8 cellular contexts compared by ENCODE assay signal in the genomic region with DNA sequence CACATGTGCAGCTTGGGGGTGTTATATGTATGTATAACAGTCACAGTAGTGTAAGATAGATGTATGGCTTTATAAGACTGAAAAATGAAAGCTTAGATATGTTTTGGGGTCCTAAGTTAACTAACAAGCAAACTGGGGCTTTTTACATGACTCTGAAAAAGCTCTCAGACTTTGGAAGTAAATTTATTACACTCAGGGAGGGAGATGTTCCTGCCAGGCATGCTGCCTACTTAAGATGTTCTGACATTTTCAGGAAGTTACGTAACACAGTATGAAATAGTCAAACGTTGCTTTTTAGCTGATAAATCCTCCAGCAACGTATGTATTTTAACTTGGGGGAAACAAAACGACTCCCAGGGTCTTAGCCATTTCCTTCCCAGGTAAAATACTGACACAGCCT. TPM values are rescaled to one million over a fixed set of nuclear protein-coding genes. Genes with fewer than 3 reads are reported as not detected.
DNase-seq lines count a peak whose midpoint lies in the region; FAIRE-seq and TF ChIP-seq lines count a peak whose summit lies in the region.

No MANE protein-coding gene starts in this region.

- H3K27me3 ChIP-seq in skeletal muscle satellite cell (ENCODE audit: control insufficient read depth, insufficient read depth, low read length) (no peaks in the 10 kb centered on the region), SJCRH30 (no peaks in the 10 kb centered on the region)

- FAIRE-seq in D721Med (lab: Jason Lieb, UNC), result no peak

- H3K4me1 ChIP-seq in skeletal muscle satellite cell (ENCODE audit: control insufficient read depth, insufficient read depth, low read length) (peaks cover 40% of the 10 kb centered on the region), SJCRH30 (peaks cover 4% of the 10 kb centered on the region; the same call in 1 of the 2 replicates)

- peak overlapping the region; percentile 98; the same call in 1 of the 2 replicates for H3K4me3 Mint-ChIP-seq in HFFc6

- H3K4me1 Mint-ChIP-seq in HFFc6 (ENCODE audit: low read depth), result peaks cover 44% of the 10 kb centered on the region

- no peaks in the 10 kb centered on the region for H3K9me3 Mint-ChIP-seq in HFFc6

- peak overlapping the region; percentile 38 for H3K9ac ChIP-seq in skeletal muscle satellite cell (ENCODE audit: low read depth, low read length)

- H3K27ac Mint-ChIP-seq in HFFc6, result peak overlapping the region; percentile 24; the same call in 1 of the 2 replicates

- TF ChIP-seq CTCF in HFFc6 (IDR thresholded peaks at IDR 0.05) (no peak), D721Med (IDR thresholded peaks at IDR 0.05; ENCODE audit: insufficient read depth, missing control alignments) (no peak)

- H3K36me3 ChIP-seq in skeletal muscle satellite cell (ENCODE audit: insufficient read depth, low read length), result no peaks in the 10 kb centered on the region
- H3K36me3 ChIP-seq in SJCRH30, result no peaks in the 10 kb centered on the region

- no peaks in the 10 kb centered on the region for H3K27me3 Mint-ChIP-seq in HFFc6 (ENCODE audit: insufficient read depth)

- H3K36me3 Mint-ChIP-seq in HFFc6 (ENCODE audit: low read depth), result 0 out of 2 replicates have a peak, but pooled peaks cover 6% of the 10 kb centered on the region

- H3K4me2 ChIP-seq in skeletal muscle satellite cell (ENCODE audit: low read length), result peak overlapping the region; percentile 85

- H3K27ac ChIP-seq in SJCRH30, result no peak overlapping the region

- DNase-seq in HFFc6, result no peak
- peak; percentile 11 to 44 for DNase-seq in erythroblast (lab: John Stamatoyannopoulos, UW)
- DNase-seq in AG08395 (ENCODE audit: low spot score), result no peak
- no peak for DNase-seq in D721Med (ENCODE audit: insufficient read length, low spot score)
- DNase-seq in SJCRH30, result no peak
- no peak for DNase-seq in germinal center (ENCODE audit: low spot score)

- TF ChIP-seq POLR2A in Raji (IDR thresholded peaks at IDR 0.05; ENCODE audit: insufficient read depth, low read depth, low read length) (peak; percentile 46; the same call in 1 of the 2 replicates), erythroblast (IDR thresholded peaks at IDR 0.05; ENCODE audit: low read length) (peak; percentile 16)

- H3K4me3 ChIP-seq in skeletal muscle satellite cell (ENCODE audit: low read length) (peak overlapping the region; percentile 35), SJCRH30 (no peak overlapping the region)

- H3K9me3 ChIP-seq in skeletal muscle satellite cell (replicated peaks; ENCODE audit: low read length) (no peaks in the 10 kb centered on the region), SJCRH30 (replicated peaks) (no peaks in the 10 kb centered on the region)

RNA-seq across cellular contexts. Expression of a gene that starts 1.7 kb away (rescaled TPM):
- total RNA-seq in HFFc6 (2021; fragmentation: NEBNext Ultra II Directional; extraction: Animal tissue kit (Norgen Biotek cat#: 25700)), result 10 to 100 TPM; 53.6 to 65.3 (median 58.7) TPM
- 44.1 and 44.4 TPM in 2 replicates for total RNA-seq in skeletal muscle satellite cell (2012; rRNA removed)
- total RNA-seq in SJCRH30 (2014; rRNA removed; shearing (Covaris generic)), result 25.6 and 26.8 TPM in 2 replicates

Comparison
In these comparisons a context has a peak if more than half of its experiments do, and no peak if none do; other contexts are left out.
1. DNase-seq: peak in erythroblast (2 of 2); none in HFFc6 (single experiment), AG08395 (single experiment), D721Med (single experiment), SJCRH30 (0 of 2) and germinal center (single experiment).